10 cellular contexts compared by ENCODE assay signal in the genomic region with DNA sequence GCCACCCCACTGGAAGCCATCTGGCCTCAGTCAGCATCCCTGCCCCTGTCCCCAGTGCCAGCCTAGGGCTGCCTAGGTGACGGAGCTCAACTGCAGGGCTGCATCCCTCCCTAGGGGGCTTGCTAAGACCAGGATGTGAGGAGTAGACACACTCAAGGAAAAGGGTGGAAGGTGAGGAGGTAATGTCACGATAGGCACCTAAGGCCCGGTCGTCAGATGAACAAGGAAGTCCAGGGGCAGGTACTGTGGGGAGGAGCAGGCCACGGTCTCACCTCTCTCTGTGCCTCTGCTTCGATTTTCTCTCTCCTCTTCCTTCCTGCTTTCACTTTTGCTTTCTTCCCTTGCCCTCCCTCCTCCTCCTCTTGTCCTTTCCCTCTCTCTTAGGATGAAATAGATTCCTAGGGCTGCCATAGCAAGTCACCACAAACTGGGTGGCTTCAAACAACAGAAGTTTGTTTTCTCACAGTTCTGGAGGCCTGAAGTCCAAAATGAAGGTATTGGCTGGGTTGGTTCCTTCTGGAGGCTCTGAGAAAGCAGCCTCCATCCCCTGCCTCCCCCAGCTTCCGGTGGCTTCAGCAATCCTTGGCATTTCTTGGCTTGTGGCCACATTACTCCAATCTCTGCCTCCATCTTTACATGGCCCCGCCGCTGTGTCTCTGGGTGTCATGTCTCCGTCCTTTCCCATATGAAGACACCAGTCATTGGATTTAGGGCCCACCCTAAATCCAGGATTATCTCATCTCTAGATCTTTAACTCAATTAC.
DNase-seq lines count a peak whose midpoint lies in the region; ATAC-seq, FAIRE-seq and TF ChIP-seq lines count a peak whose summit lies in the region.
"Had no signal": no experiment of that assay in that cellular context is flagged by ENCODE, and none has a peak within 500 bp of the region (broad histone marks: within the 10 kb centered on the region; RNA-seq: fewer than 3 reads in every experiment).

No MANE protein-coding gene starts in this region.

- no peaks in the 10 kb centered on the region for H3K9me3 Mint-ChIP-seq in T-helper 1 cell treated with Interleukin-12 subunit alpha and Interleukin-12 subunit beta and Interleukin-4 antibody, amounts not matched to agents 30 μg/mL and 1 μg/mL, for 36 hours

- peak overlapping the region; percentile 74 for H3K4me3 Mint-ChIP-seq in T-helper 1 cell treated with Interleukin-12 subunit alpha and Interleukin-12 subunit beta and Interleukin-4 antibody, amounts not matched to agents 30 μg/mL and 1 μg/mL, for 36 hours

- FAIRE-seq in A549 (lab: Jason Lieb, UNC) = no peak

- H3K27ac Mint-ChIP-seq in T-helper 1 cell treated with Interleukin-12 subunit alpha and Interleukin-12 subunit beta and Interleukin-4 antibody, amounts not matched to agents 30 μg/mL and 1 μg/mL, for 36 hours = peak overlapping the region; percentile 83

- TF ChIP-seq POLR2A in A549 (IDR thresholded peaks at IDR 0.05; ENCODE audit: low read length) = no peak

- CTCF ChIA-PET in A549 (lab: Yijun Ruan, JAX) = interaction anchor here (0.7 kb wide), 2 partner anchors 13 to 79 kb away, joined by 3 to 4 read pairs; no protein-coding TSS in a partner anchor

- no peak overlapping the region for H3K27ac ChIP-seq in A549
- H3K27ac ChIP-seq: breast epithelium had no signal

- peaks cover 14% of the 10 kb centered on the region for H3K4me1 Mint-ChIP-seq in T-helper 1 cell treated with Interleukin-12 subunit alpha and Interleukin-12 subunit beta and Interleukin-4 antibody, amounts not matched to agents 30 μg/mL and 1 μg/mL, for 36 hours (ENCODE audit: low read depth)

- 69% methylated on average over 10 of the region's 10 CpGs for WGBS in A549 (ENCODE audit: missing lambda C conversion rate)

- no peak for ATAC-seq in A549

- DNase-seq in A549 (ENCODE audit: low read depth in 1 of 2, low spot score in 1 of 2) = no peak
- DNase-seq in GM13976 (ENCODE audit: low spot score) = peak; percentile 41
- DNase-seq in fibroblast of villous mesenchyme (ENCODE audit: low read depth) = peak; percentile 4
- no peak for DNase-seq in NCI-H1105 (lab: John Stamatoyannopoulos, UW)
- no peak for DNase-seq in SW480 (ENCODE audit: low spot score)
- no peak for DNase-seq in HT-29 (ENCODE audit: low spot score)
- no peak for DNase-seq in stimulated activated CD4-positive, alpha-beta T cell treated with anti-CD3 and anti-CD28 coated beads, Interleukin-4, amount 100 ng/mL, for 24 hours
- DNase-seq: Caco-2 had no signal

- no peak for TF ChIP-seq RAD21 in A549 (conservative IDR thresholded peaks at IDR 0.05 in 1 of 2, IDR thresholded peaks at IDR 0.05 in 1 of 2)

- no peaks in the 10 kb centered on the region for H3K4me1 ChIP-seq in A549
- H3K4me1 ChIP-seq: breast epithelium, Caco-2 had no signal

- H3K4me3 ChIP-seq in A549 (no peak overlapping the region), fibroblast of villous mesenchyme (ENCODE audit: low read depth, low read length) (peak overlapping the region; percentile 21)
- H3K4me3 ChIP-seq: breast epithelium had no signal

- TF ChIP-seq EP300 in A549 (IDR thresholded peaks at IDR 0.05) = no peak

- H3K4me2 ChIP-seq in A549 = 0 out of 3 replicates have a peak overlapping the region, but pooled peaks have one; percentile 29

- POLR2A ChIA-PET in A549 (lab: Yijun Ruan, JAX) = no interaction called here

- no peaks in the 10 kb centered on the region for H3K9me3 ChIP-seq in A549
- H3K9me3 ChIP-seq: breast epithelium, Caco-2 had no signal

- in situ Hi-C loops in GM13976 (cut with MboI; ENCODE audit: low sequenced_read_pairs, unreplicated experiment) = no loop called here

- no peaks in the 10 kb centered on the region for H3K36me3 Mint-ChIP-seq in T-helper 1 cell treated with Interleukin-12 subunit alpha and Interleukin-12 subunit beta and Interleukin-4 antibody, amounts not matched to agents 30 μg/mL and 1 μg/mL, for 36 hours (ENCODE audit: low read depth)

- TF ChIP-seq CTCF in A549 (IDR thresholded peaks at IDR 0.05) (no peak), GM13976 (IDR thresholded peaks at IDR 0.05; ENCODE audit: borderline replicate concordance, control extremely low read depth, extremely low read depth, insufficient read depth, missing control alignments) (no peak), fibroblast of villous mesenchyme (IDR thresholded peaks at IDR 0.05; ENCODE audit: insufficient read depth, low read depth, low read length) (no peak)

- H3K27me3 Mint-ChIP-seq in T-helper 1 cell treated with Interleukin-12 subunit alpha and Interleukin-12 subunit beta and Interleukin-4 antibody, amounts not matched to agents 30 μg/mL and 1 μg/mL, for 36 hours (ENCODE audit: low read depth) = no peaks in the 10 kb centered on the region

TF ChIP-seq in A549, 52 proteins besides CTCF, POLR2A, EP300 and RAD21:
- TF ChIP-seq SMC3 (IDR thresholded peaks at IDR 0.05) = no peak
- TF ChIP-seq CEBPB (IDR thresholded peaks at IDR 0.05) = no peak
- no peak for TF ChIP-seq HOXA7 (CRISPR knock-in tag; IDR thresholded peaks at IDR 0.05)
- TF ChIP-seq, protein P1, sequence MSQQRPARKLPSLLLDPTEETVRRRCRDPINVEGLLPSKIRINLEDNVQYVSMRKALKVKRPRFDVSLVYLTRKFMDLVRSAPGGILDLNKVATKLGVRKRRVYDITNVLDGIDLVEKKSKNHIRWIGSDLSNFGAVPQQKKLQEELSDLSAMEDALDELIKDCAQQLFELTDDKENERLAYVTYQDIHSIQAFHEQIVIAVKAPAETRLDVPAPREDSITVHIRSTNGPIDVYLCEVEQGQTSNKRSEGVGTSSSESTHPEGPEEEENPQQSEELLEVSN (IDR thresholded peaks at IDR 0.05; ENCODE audit: borderline replicate concordance, low read depth) = no peak
- no peak for TF ChIP-seq GATA3 (IDR thresholded peaks at IDR 0.05; ENCODE audit: borderline replicate concordance)
- no peak for TF ChIP-seq RARB (CRISPR knock-in tag; IDR thresholded peaks at IDR 0.05)
- TF ChIP-seq MAZ (IDR thresholded peaks at IDR 0.05; ENCODE audit: borderline replicate concordance, low read depth, low read length) = no peak
- TF ChIP-seq, protein P2, sequence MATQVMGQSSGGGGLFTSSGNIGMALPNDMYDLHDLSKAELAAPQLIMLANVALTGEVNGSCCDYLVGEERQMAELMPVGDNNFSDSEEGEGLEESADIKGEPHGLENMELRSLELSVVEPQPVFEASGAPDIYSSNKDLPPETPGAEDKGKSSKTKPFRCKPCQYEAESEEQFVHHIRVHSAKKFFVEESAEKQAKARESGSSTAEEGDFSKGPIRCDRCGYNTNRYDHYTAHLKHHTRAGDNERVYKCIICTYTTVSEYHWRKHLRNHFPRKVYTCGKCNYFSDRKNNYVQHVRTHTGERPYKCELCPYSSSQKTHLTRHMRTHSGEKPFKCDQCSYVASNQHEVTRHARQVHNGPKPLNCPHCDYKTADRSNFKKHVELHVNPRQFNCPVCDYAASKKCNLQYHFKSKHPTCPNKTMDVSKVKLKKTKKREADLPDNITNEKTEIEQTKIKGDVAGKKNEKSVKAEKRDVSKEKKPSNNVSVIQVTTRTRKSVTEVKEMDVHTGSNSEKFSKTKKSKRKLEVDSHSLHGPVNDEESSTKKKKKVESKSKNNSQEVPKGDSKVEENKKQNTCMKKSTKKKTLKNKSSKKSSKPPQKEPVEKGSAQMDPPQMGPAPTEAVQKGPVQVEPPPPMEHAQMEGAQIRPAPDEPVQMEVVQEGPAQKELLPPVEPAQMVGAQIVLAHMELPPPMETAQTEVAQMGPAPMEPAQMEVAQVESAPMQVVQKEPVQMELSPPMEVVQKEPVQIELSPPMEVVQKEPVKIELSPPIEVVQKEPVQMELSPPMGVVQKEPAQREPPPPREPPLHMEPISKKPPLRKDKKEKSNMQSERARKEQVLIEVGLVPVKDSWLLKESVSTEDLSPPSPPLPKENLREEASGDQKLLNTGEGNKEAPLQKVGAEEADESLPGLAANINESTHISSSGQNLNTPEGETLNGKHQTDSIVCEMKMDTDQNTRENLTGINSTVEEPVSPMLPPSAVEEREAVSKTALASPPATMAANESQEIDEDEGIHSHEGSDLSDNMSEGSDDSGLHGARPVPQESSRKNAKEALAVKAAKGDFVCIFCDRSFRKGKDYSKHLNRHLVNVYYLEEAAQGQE (IDR thresholded peaks at IDR 0.05) = no peak
- TF ChIP-seq MAFK (IDR thresholded peaks at IDR 0.05; ENCODE audit: partially characterized antibody) = no peak
- TF ChIP-seq, protein P3, sequence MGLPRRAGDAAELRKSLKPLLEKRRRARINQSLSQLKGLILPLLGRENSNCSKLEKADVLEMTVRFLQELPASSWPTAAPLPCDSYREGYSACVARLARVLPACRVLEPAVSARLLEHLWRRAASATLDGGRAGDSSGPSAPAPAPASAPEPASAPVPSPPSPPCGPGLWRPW (IDR thresholded peaks at IDR 0.05) = no peak
- no peak for TF ChIP-seq CBX8 (IDR thresholded peaks at IDR 0.05)

Comparison
In these comparisons a context has a peak if more than half of its experiments do, and no peak if none do; other contexts are left out.
1. DNase-seq: peak in GM13976 (single experiment) and fibroblast of villous mesenchyme (single experiment); none in A549 (0 of 2), NCI-H1105 (single experiment), SW480 (single experiment), HT-29 (single experiment) and stimulated activated CD4-positive, alpha-beta T cell treated with anti-CD3 and anti-CD28 coated beads, Interleukin-4, amount 100 ng/mL, for 24 hours (single experiment).